In genomic region chr13:42424182-42424581, GRCh38 we compare ENCODE assay signal across 27 cellular contexts.
"Had no signal": no experiment of that assay in that cellular context is flagged by ENCODE, and none has a peak within 500 bp of the region (broad histone marks: within the 10 kb centered on the region; RNA-seq: fewer than 3 reads in every experiment).

No MANE protein-coding gene starts in this region.

- H3K36me3 ChIP-seq: neural progenitor cell, ovary, right lobe of liver, sigmoid colon, stomach, tibial artery, transverse colon, upper lobe of right lung, uterus had no signal

- H3K27ac ChIP-seq: neural progenitor cell, ovary, parathyroid adenoma, psoas muscle, right lobe of liver, sigmoid colon, stomach, tibial artery, transverse colon, upper lobe of right lung, uterus had no signal

- H3K9me3 ChIP-seq: ovary, psoas muscle, right lobe of liver, sigmoid colon, transverse colon, upper lobe of right lung, uterus had no signal

- H3K4me3 Mint-ChIP-seq: natural killer cell; nephron; neural progenitor cell; stimulated activated effector memory CD8-positive, alpha-beta T cell treated with anti-CD3 and anti-CD28 coated beads, Interleukin-12 subunit alpha, Interleukin-12 subunit beta, amount 100 ng/mL, for 72 hours; stimulated activated naive B cell treated with anti-CD40 and anti-IgM and Interleukin-4, amounts not matched to agents 10 μg/mL and 1 μg/mL and 100 μg/mL, for 72 hours; stimulated activated naive CD8-positive, alpha-beta T cell treated with anti-CD3 and anti-CD28 coated beads, Interleukin-15, Interleukin-2, amounts not matched to agents 100 ng/mL and 50 ng/mL, for 24 hours; type B pancreatic cell had no signal

- H3K27ac Mint-ChIP-seq: natural killer cell; nephron; neural progenitor cell; progenitor cell of endocrine pancreas; stimulated activated effector memory CD8-positive, alpha-beta T cell treated with anti-CD3 and anti-CD28 coated beads, Interleukin-12 subunit alpha, Interleukin-12 subunit beta, amount 100 ng/mL, for 72 hours; stimulated activated naive B cell treated with anti-CD40 and anti-IgM and Interleukin-4, amounts not matched to agents 10 μg/mL and 1 μg/mL and 100 μg/mL, for 72 hours; stimulated activated naive CD8-positive, alpha-beta T cell treated with anti-CD3 and anti-CD28 coated beads, Interleukin-15, Interleukin-2, amounts not matched to agents 100 ng/mL and 50 ng/mL, for 24 hours; type B pancreatic cell had no signal

- H3K27me3 Mint-ChIP-seq: stimulated activated naive CD8-positive, alpha-beta T cell treated with anti-CD3 and anti-CD28 coated beads, Interleukin-15, Interleukin-2, amounts not matched to agents 100 ng/mL and 50 ng/mL, for 24 hours had no signal

- H3K4me1 ChIP-seq: neural progenitor cell, parathyroid adenoma, psoas muscle, right lobe of liver, sigmoid colon, stomach, tibial artery, transverse colon, upper lobe of right lung, uterus had no signal

- H3K4me3 ChIP-seq: neural progenitor cell, ovary, psoas muscle, right lobe of liver, sigmoid colon, stomach, tibial artery, transverse colon, upper lobe of right lung, uterus had no signal

- H3K9me3 Mint-ChIP-seq: type B pancreatic cell had no signal

- H3K9ac ChIP-seq: neural progenitor cell, parathyroid adenoma had no signal

- H3K4me1 Mint-ChIP-seq: natural killer cell; nephron; neural progenitor cell; stimulated activated naive B cell treated with anti-CD40 and anti-IgM and Interleukin-4, amounts not matched to agents 10 μg/mL and 1 μg/mL and 100 μg/mL, for 72 hours had no signal

- DNase-seq: natural killer cell; occipital lobe; ovary; posterior cingulate gyrus; psoas muscle; right cardiac atrium; right lobe of liver; sigmoid colon; small intestine; stimulated activated CD4-positive, alpha-beta T cell treated with anti-CD3 and anti-CD28 coated beads, Interleukin-15, amount 100 ng/mL, for 24 hours; stimulated activated CD4-positive, alpha-beta T cell treated with anti-CD3 and anti-CD28 coated beads, Interleukin-2, amount 100 ng/mL, for 24 hours; stimulated activated CD4-positive, alpha-beta T cell treated with anti-CD3 and anti-CD28 coated beads, Interleukin-2, amount 100 ng/mL, for 48 hours; stimulated activated CD4-positive, alpha-beta T cell treated with anti-CD3 and anti-CD28 coated beads, Interleukin-4, amount 100 ng/mL, for 24 hours; stimulated activated naive B cell treated with anti-CD40 and anti-IgM and Interleukin-4, amounts not matched to agents 10 μg/mL and 1 μg/mL and 100 μg/mL, for 72 hours; stimulated activated naive CD4-positive, alpha-beta T cell treated with Interleukin-2 at 50 U/mL for 16 hours; stomach; tibial artery; transverse colon; upper lobe of right lung; uterus had no signal

- H3K27me3 ChIP-seq: neural progenitor cell, ovary, right lobe of liver, sigmoid colon, stomach, tibial artery, transverse colon, upper lobe of right lung, uterus had no signal

- H3K36me3 Mint-ChIP-seq: natural killer cell; neural progenitor cell; stimulated activated effector memory CD8-positive, alpha-beta T cell treated with anti-CD3 and anti-CD28 coated beads, Interleukin-12 subunit alpha, Interleukin-12 subunit beta, amount 100 ng/mL, for 72 hours; type B pancreatic cell had no signal
